13 cellular contexts compared by ENCODE assay signal in genomic region chr9:130197386-130197785, GRCh38. TPM values are rescaled to one million over a fixed set of nuclear protein-coding genes. Genes with fewer than 3 reads are reported as not detected.
"Had no signal": no experiment of that assay in that cellular context is flagged by ENCODE, and none has a peak within 500 bp of the region (broad histone marks: within the 10 kb centered on the region; RNA-seq: fewer than 3 reads in every experiment).

No MANE protein-coding gene starts in this region.

- H3K4me1 ChIP-seq: parathyroid adenoma, upper lobe of left lung had no signal

- H3K36me3 Mint-ChIP-seq: activated naive CD8-positive, alpha-beta T cell treated with anti-CD3 and anti-CD28 coated beads, Interleukin-2, amount 10 ng/mL, durations not matched to agents 7 days and 5 days; naive thymus-derived CD4-positive, alpha-beta T cell; stimulated activated memory B cell treated with anti-CD40 and anti-IgM and Interleukin-4, amounts not matched to agents 10 μg/mL and 1 μg/mL and 100 μg/mL, for 72 hours had no signal

- H3K9me3 ChIP-seq: upper lobe of left lung had no signal

- H3K27ac ChIP-seq: parathyroid adenoma, upper lobe of left lung had no signal

- H3K4me3 Mint-ChIP-seq: activated CD4-positive, alpha-beta T cell treated with anti-CD3 and anti-CD28 coated beads, Interleukin-2, amount 10 ng/mL, durations not matched to agents 7 days and 5 days; activated naive CD8-positive, alpha-beta T cell treated with anti-CD3 and anti-CD28 coated beads, Interleukin-2, amount 10 ng/mL, durations not matched to agents 7 days and 5 days; naive thymus-derived CD4-positive, alpha-beta T cell; stimulated activated memory B cell treated with anti-CD40 and anti-IgM and Interleukin-4, amounts not matched to agents 10 μg/mL and 1 μg/mL and 100 μg/mL, for 72 hours had no signal

- H3K9ac ChIP-seq: parathyroid adenoma had no signal

- H3K4me1 Mint-ChIP-seq: activated CD4-positive, alpha-beta T cell treated with anti-CD3 and anti-CD28 coated beads, Interleukin-2, amount 10 ng/mL, durations not matched to agents 7 days and 5 days had no signal

- H2AFZ ChIP-seq: parathyroid adenoma had no signal

- H3K4me3 ChIP-seq: upper lobe of left lung had no signal

- H3K27ac Mint-ChIP-seq: activated CD4-positive, alpha-beta T cell treated with anti-CD3 and anti-CD28 coated beads, Interleukin-2, amount 10 ng/mL, durations not matched to agents 7 days and 5 days; activated naive CD8-positive, alpha-beta T cell treated with anti-CD3 and anti-CD28 coated beads, Interleukin-2, amount 10 ng/mL, durations not matched to agents 7 days and 5 days; naive thymus-derived CD4-positive, alpha-beta T cell; stimulated activated memory B cell treated with anti-CD40 and anti-IgM and Interleukin-4, amounts not matched to agents 10 μg/mL and 1 μg/mL and 100 μg/mL, for 72 hours had no signal

- DNase-seq: activated CD4-positive, alpha-beta T cell treated with anti-CD3 and anti-CD28 coated beads, Interleukin-2, amount 10 ng/mL, durations not matched to agents 7 days and 5 days; activated naive CD4-positive, alpha-beta T cell; activated naive CD8-positive, alpha-beta T cell treated with anti-CD3 and anti-CD28 coated beads, Interleukin-2, amount 10 ng/mL, durations not matched to agents 7 days and 5 days; aorta; cortex of kidney; effector CD8-positive, alpha-beta T cell; naive thymus-derived CD4-positive, alpha-beta T cell; stimulated activated CD4-positive, alpha-beta T cell treated with anti-CD3 and anti-CD28 coated beads, Interleukin-12 subunit alpha, Interleukin-12 subunit beta, amount 100 ng/mL, for 4 hours; stimulated activated CD4-positive, alpha-beta T cell treated with anti-CD3 and anti-CD28 coated beads, Interleukin-2, amount 100 ng/mL, for 24 hours; T-helper 9 cell; upper lobe of left lung had no signal

- H3K9me3 Mint-ChIP-seq: activated CD4-positive, alpha-beta T cell treated with anti-CD3 and anti-CD28 coated beads, Interleukin-2, amount 10 ng/mL, durations not matched to agents 7 days and 5 days; activated naive CD8-positive, alpha-beta T cell treated with anti-CD3 and anti-CD28 coated beads, Interleukin-2, amount 10 ng/mL, durations not matched to agents 7 days and 5 days; naive thymus-derived CD4-positive, alpha-beta T cell; stimulated activated memory B cell treated with anti-CD40 and anti-IgM and Interleukin-4, amounts not matched to agents 10 μg/mL and 1 μg/mL and 100 μg/mL, for 72 hours had no signal

- H3K27me3 Mint-ChIP-seq: activated CD4-positive, alpha-beta T cell treated with anti-CD3 and anti-CD28 coated beads, Interleukin-2, amount 10 ng/mL, durations not matched to agents 7 days and 5 days; activated naive CD8-positive, alpha-beta T cell treated with anti-CD3 and anti-CD28 coated beads, Interleukin-2, amount 10 ng/mL, durations not matched to agents 7 days and 5 days had no signal

- H3K27me3 ChIP-seq: upper lobe of left lung had no signal

- H3K36me3 ChIP-seq: upper lobe of left lung had no signal

RNA-seq across cellular contexts. Expression of gene NCS1, which starts 25.2 kb away (rescaled TPM):
- polyA plus RNA-seq: naive thymus-derived CD4-positive, alpha-beta T cell had no signal
